ENCODE assay signal across 8 cellular contexts in the genomic region with DNA sequence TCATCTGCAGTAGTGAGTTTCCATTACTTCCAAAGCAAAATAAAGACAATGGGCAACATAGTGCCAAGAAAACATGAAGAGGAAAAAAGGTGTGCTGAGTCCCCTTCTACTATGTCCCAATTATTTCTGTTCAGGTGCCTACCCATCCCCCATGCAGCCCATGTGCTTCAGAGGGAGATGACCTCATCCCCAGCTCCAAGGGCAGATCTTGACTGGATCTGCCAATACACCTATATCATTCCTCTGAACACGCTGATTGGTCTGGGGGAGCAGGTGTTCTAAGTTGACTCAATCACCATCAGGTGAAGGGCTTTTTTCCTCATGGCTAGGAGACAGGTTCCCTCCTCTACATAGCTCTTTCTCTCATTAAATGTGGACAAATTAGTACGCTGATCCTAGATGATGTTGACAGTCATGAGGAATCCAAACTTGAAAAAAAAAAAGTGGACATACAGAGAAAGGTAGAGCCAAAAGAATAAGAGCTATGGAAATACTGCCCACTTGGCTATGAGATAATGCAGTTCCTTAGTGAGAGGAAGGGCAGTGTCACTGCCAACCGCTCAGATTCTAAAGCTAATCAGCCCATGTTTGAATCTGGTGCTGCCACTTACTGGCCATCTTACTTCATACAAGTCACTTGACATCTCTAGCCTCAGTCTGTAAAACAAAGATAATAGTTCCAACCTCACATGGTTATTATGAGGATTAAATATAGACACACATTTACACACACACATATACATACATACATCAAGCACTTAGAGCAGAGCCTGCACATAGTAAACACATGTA. TPM values are rescaled to one million over a fixed set of nuclear protein-coding genes. Genes with fewer than 3 reads are reported as not detected.
DNase-seq lines count a peak whose midpoint lies in the region; ATAC-seq, FAIRE-seq and TF ChIP-seq lines count a peak whose summit lies in the region.

No MANE protein-coding gene starts in this region.

- H3K27ac Mint-ChIP-seq in endothelial cell (ENCODE audit: unreplicated experiment), result no peak overlapping the region

- no peak overlapping the region for H3K4me3 Mint-ChIP-seq in endothelial cell (ENCODE audit: unreplicated experiment)

- no peak for ATAC-seq in GM21786 (IDR thresholded peaks at IDR 0.05; ENCODE audit: unreplicated experiment)

- FAIRE-seq in G401.6 (lab: Jason Lieb, UNC), result peak; percentile 27

- H3K9me3 Mint-ChIP-seq in endothelial cell (ENCODE audit: unreplicated experiment), result no peaks in the 10 kb centered on the region

- DNase-seq in NCI-H460 (ENCODE audit: extremely low read depth, low read depth) (peak; percentile 51), endothelial cell (ENCODE audit: low spot score) (peak; percentile 19), myocyte (ENCODE audit: low read depth) (peak; percentile 61), 8988T (no peak)
- no peak for DNase-seq in stimulated activated CD4-positive, alpha-beta T cell treated with anti-CD3 and anti-CD28 coated beads, Interleukin-4, amount 100 ng/mL, for 24 hours
- DNase-seq in activated CD8-positive, alpha-beta memory T cell treated with anti-CD3 and anti-CD28 coated beads, Interleukin-2, amount 50 U/mL, for 4 hours, result no peak

- TF ChIP-seq CTCF in endothelial cell (IDR thresholded peaks at IDR 0.05; ENCODE audit: unreplicated experiment), result no peak

- no peaks in the 10 kb centered on the region for H3K27me3 Mint-ChIP-seq in endothelial cell (ENCODE audit: unreplicated experiment)

- H3K4me1 Mint-ChIP-seq in endothelial cell (ENCODE audit: unreplicated experiment), result no peaks in the 10 kb centered on the region

- H3K36me3 Mint-ChIP-seq in endothelial cell (ENCODE audit: low read depth, unreplicated experiment), result no peaks in the 10 kb centered on the region

RNA-seq across cellular contexts. Expression of a gene that starts 23.1 kb away (rescaled TPM):
- 32.1 and 40.0 TPM in 2 replicates for total RNA-seq in NCI-H460 (2014; rRNA removed; shearing (Covaris generic))
- 6.5 and 9.3 TPM in 2 replicates for polyA plus RNA-seq in NCI-H460 (2014; cell fraction: nucleus; rRNA removed)
- total RNA-seq in endothelial cell (ENCODE audit: unreplicated experiment), result 4.3 TPM
- 1.8 TPM in 2 replicates for total RNA-seq in myocyte
- polyA plus RNA-seq in myocyte (2012), result 4.0 TPM

Comparison
In these comparisons a context has a peak if more than half of its experiments do, and no peak if none do; other contexts are left out.
1. DNase-seq: peak in NCI-H460 (single experiment), endothelial cell (single experiment) and myocyte (single experiment); none in 8988T (single experiment), stimulated activated CD4-positive, alpha-beta T cell treated with anti-CD3 and anti-CD28 coated beads, Interleukin-4, amount 100 ng/mL, for 24 hours (single experiment) and activated CD8-positive, alpha-beta memory T cell treated with anti-CD3 and anti-CD28 coated beads, Interleukin-2, amount 50 U/mL, for 4 hours (single experiment).